25 cellular contexts compared by ENCODE assay signal in genomic region chr10:101886521-101887312, GRCh38.
"Had no signal": no experiment of that assay in that cellular context is flagged by ENCODE, and none has a peak within 500 bp of the region (broad histone marks: within the 10 kb centered on the region; RNA-seq: fewer than 3 reads in every experiment).

No MANE protein-coding gene starts in this region.

- H3K36me3 ChIP-seq: neutrophil, vagina had no signal

- H3K27me3 ChIP-seq: body of pancreas, gastroesophageal sphincter, neutrophil, sigmoid colon, upper lobe of left lung, vagina had no signal

- H3K4me1 ChIP-seq: body of pancreas, gastroesophageal sphincter, sigmoid colon, upper lobe of left lung, vagina had no signal

- H3K4me3 ChIP-seq: body of pancreas, gastroesophageal sphincter, sigmoid colon, upper lobe of left lung, vagina had no signal

- H3K4me3 Mint-ChIP-seq: activated CD4-positive, alpha-beta T cell treated with anti-CD3 and anti-CD28 coated beads for 36 hours; activated CD8-positive, alpha-beta memory T cell treated with anti-CD3 and anti-CD28 coated beads, Interleukin-2, amount 10 ng/mL, durations not matched to agents 7 days and 5 days; activated CD8-positive, alpha-beta T cell treated with anti-CD3 and anti-CD28 coated beads, Interleukin-2, amount 10 ng/mL, durations not matched to agents 7 days and 5 days; activated naive CD8-positive, alpha-beta T cell; nephron; stimulated activated memory B cell treated with anti-CD40 and anti-IgM and Interleukin-4, amounts not matched to agents 10 μg/mL and 1 μg/mL and 100 μg/mL, for 72 hours; stimulated activated naive CD8-positive, alpha-beta T cell treated with anti-CD3 and anti-CD28 coated beads, Interleukin-15, amount 100 ng/mL, for 72 hours had no signal

- H3K9me3 ChIP-seq: body of pancreas, gastroesophageal sphincter, neutrophil, sigmoid colon, upper lobe of left lung, vagina had no signal

- DNase-seq: activated CD4-positive, alpha-beta T cell treated with anti-CD3 and anti-CD28 coated beads for 36 hours; activated CD4-positive, CD25-positive, alpha-beta regulatory T cell; activated CD8-positive, alpha-beta memory T cell treated with anti-CD3 and anti-CD28 coated beads, Interleukin-2, amount 10 ng/mL, durations not matched to agents 7 days and 5 days; activated CD8-positive, alpha-beta T cell treated with anti-CD3 and anti-CD28 coated beads, Interleukin-2, amount 10 ng/mL, durations not matched to agents 7 days and 5 days; activated naive CD4-positive, alpha-beta T cell; activated T-cell treated with anti-CD3 and anti-CD28 coated beads, Interleukin-2, amount 50 U/mL, for 48 hours; aorta; body of pancreas; cortex of kidney; head of caudate nucleus; sigmoid colon; small intestine; stimulated activated CD4-positive, alpha-beta T cell treated with anti-CD3 and anti-CD28 coated beads, Interleukin-1b, Interleukin-23, amount 100 ng/mL, for 48 hours; stimulated activated CD4-positive, alpha-beta T cell treated with anti-CD3 and anti-CD28 coated beads, Interleukin-4, amount 100 ng/mL, for 4 hours; stimulated activated CD8-positive, alpha-beta memory T cell treated with anti-CD3 and anti-CD28 coated beads, Interleukin-4, amount 100 ng/mL, for 48 hours; stimulated activated naive CD8-positive, alpha-beta T cell treated with anti-CD3 and anti-CD28 coated beads, Interleukin-15, amount 100 ng/mL, for 72 hours; T-helper 1 cell; upper lobe of left lung had no signal

- H3K9me3 Mint-ChIP-seq: nephron; stimulated activated memory B cell treated with anti-CD40 and anti-IgM and Interleukin-4, amounts not matched to agents 10 μg/mL and 1 μg/mL and 100 μg/mL, for 72 hours; stimulated activated naive CD8-positive, alpha-beta T cell treated with anti-CD3 and anti-CD28 coated beads, Interleukin-15, amount 100 ng/mL, for 72 hours had no signal

- H3K27ac ChIP-seq: body of pancreas, gastroesophageal sphincter, neutrophil, sigmoid colon, upper lobe of left lung, vagina had no signal

- ATAC-seq: activated CD4-positive, alpha-beta T cell treated with anti-CD3 and anti-CD28 coated beads for 36 hours; activated CD8-positive, alpha-beta memory T cell treated with anti-CD3 and anti-CD28 coated beads, Interleukin-2, amount 10 ng/mL, durations not matched to agents 7 days and 5 days; activated CD8-positive, alpha-beta T cell treated with anti-CD3 and anti-CD28 coated beads, Interleukin-2, amount 10 ng/mL, durations not matched to agents 7 days and 5 days; body of pancreas; gastroesophageal sphincter; left lobe of liver; stimulated activated memory B cell treated with anti-CD40 and anti-IgM and Interleukin-4, amounts not matched to agents 10 μg/mL and 1 μg/mL and 100 μg/mL, for 72 hours; stimulated activated naive CD8-positive, alpha-beta T cell treated with anti-CD3 and anti-CD28 coated beads, Interleukin-15, amount 100 ng/mL, for 72 hours had no signal

- H3K27ac Mint-ChIP-seq: activated CD4-positive, alpha-beta T cell treated with anti-CD3 and anti-CD28 coated beads for 36 hours; activated CD8-positive, alpha-beta memory T cell treated with anti-CD3 and anti-CD28 coated beads, Interleukin-2, amount 10 ng/mL, durations not matched to agents 7 days and 5 days; activated CD8-positive, alpha-beta T cell treated with anti-CD3 and anti-CD28 coated beads, Interleukin-2, amount 10 ng/mL, durations not matched to agents 7 days and 5 days; activated naive CD8-positive, alpha-beta T cell; nephron; stimulated activated memory B cell treated with anti-CD40 and anti-IgM and Interleukin-4, amounts not matched to agents 10 μg/mL and 1 μg/mL and 100 μg/mL, for 72 hours; stimulated activated naive CD8-positive, alpha-beta T cell treated with anti-CD3 and anti-CD28 coated beads, Interleukin-15, amount 100 ng/mL, for 72 hours had no signal

- H3K27me3 Mint-ChIP-seq: activated CD4-positive, alpha-beta T cell treated with anti-CD3 and anti-CD28 coated beads for 36 hours; activated CD8-positive, alpha-beta memory T cell treated with anti-CD3 and anti-CD28 coated beads, Interleukin-2, amount 10 ng/mL, durations not matched to agents 7 days and 5 days; activated naive CD8-positive, alpha-beta T cell; stimulated activated memory B cell treated with anti-CD40 and anti-IgM and Interleukin-4, amounts not matched to agents 10 μg/mL and 1 μg/mL and 100 μg/mL, for 72 hours; stimulated activated naive CD8-positive, alpha-beta T cell treated with anti-CD3 and anti-CD28 coated beads, Interleukin-15, amount 100 ng/mL, for 72 hours had no signal
